In genomic region chr4:76654084-76654483, GRCh38 we compare ENCODE assay signal across 24 cellular contexts.
"Had no signal": no experiment of that assay in that cellular context is flagged by ENCODE, and none has a peak within 500 bp of the region (broad histone marks: within the 10 kb centered on the region; RNA-seq: fewer than 3 reads in every experiment).

No MANE protein-coding gene starts in this region.

- H3K27ac ChIP-seq: foreskin keratinocyte, heart left ventricle, hepatocyte, right atrium auricular region, stomach, tibial nerve, vagina had no signal

- H3K27me3 ChIP-seq: esophagus muscularis mucosa, foreskin keratinocyte, gastroesophageal sphincter, heart left ventricle, hepatocyte, right atrium auricular region, stomach, tibial nerve, vagina had no signal

- H3K4me1 Mint-ChIP-seq: naive thymus-derived CD8-positive, alpha-beta T cell; stimulated activated effector memory CD8-positive, alpha-beta T cell treated with anti-CD3 and anti-CD28 coated beads, Interleukin-12 subunit alpha, Interleukin-12 subunit beta, amount 100 ng/mL, for 72 hours had no signal

- H3K36me3 ChIP-seq: esophagus muscularis mucosa, gastroesophageal sphincter, heart left ventricle, prostate gland, right atrium auricular region, stomach, tibial nerve, vagina had no signal

- ATAC-seq: foreskin keratinocyte; gastroesophageal sphincter; heart left ventricle; left lobe of liver; naive thymus-derived CD8-positive, alpha-beta T cell; sciatic nerve; stimulated activated effector memory CD8-positive, alpha-beta T cell treated with anti-CD3 and anti-CD28 coated beads, Interleukin-12 subunit alpha, Interleukin-12 subunit beta, amount 100 ng/mL, for 72 hours had no signal

- H3K4me1 ChIP-seq: prostate gland, vagina had no signal

- DNase-seq: dermis blood vessel endothelial cell; effector memory CD4-positive, alpha-beta T cell; foreskin keratinocyte; heart left ventricle; kidney; mammary epithelial cell; naive thymus-derived CD8-positive, alpha-beta T cell; nephron progenitor cell; nucleus accumbens; stimulated activated CD4-positive, alpha-beta T cell treated with anti-CD3 and anti-CD28 coated beads, Interleukin-2, amount 100 ng/mL, for 24 hours; stimulated activated CD4-positive, alpha-beta T cell treated with anti-CD3 and anti-CD28 coated beads, Interleukin-4, amount 100 ng/mL, for 24 hours; stimulated activated naive CD4-positive, alpha-beta T cell treated with Interleukin-2 at 50 U/mL for 16 hours; stomach had no signal

- H3K4me3 ChIP-seq: coronary artery, esophagus muscularis mucosa, gastroesophageal sphincter, heart left ventricle, hepatocyte, prostate gland, right atrium auricular region, stomach, tibial nerve, vagina had no signal

- H3K4me3 Mint-ChIP-seq: naive thymus-derived CD8-positive, alpha-beta T cell; nephron progenitor cell; stimulated activated effector memory CD8-positive, alpha-beta T cell treated with anti-CD3 and anti-CD28 coated beads, Interleukin-12 subunit alpha, Interleukin-12 subunit beta, amount 100 ng/mL, for 72 hours had no signal

- H3K27ac Mint-ChIP-seq: naive thymus-derived CD8-positive, alpha-beta T cell; nephron progenitor cell; stimulated activated effector memory CD8-positive, alpha-beta T cell treated with anti-CD3 and anti-CD28 coated beads, Interleukin-12 subunit alpha, Interleukin-12 subunit beta, amount 100 ng/mL, for 72 hours had no signal

- H3K9me3 Mint-ChIP-seq: stimulated activated effector memory CD8-positive, alpha-beta T cell treated with anti-CD3 and anti-CD28 coated beads, Interleukin-12 subunit alpha, Interleukin-12 subunit beta, amount 100 ng/mL, for 72 hours had no signal

- H3K9me3 ChIP-seq: esophagus muscularis mucosa, gastroesophageal sphincter, heart left ventricle, prostate gland, right atrium auricular region, stomach, tibial nerve, vagina had no signal

- H3K4me2 ChIP-seq: hepatocyte had no signal

- H2AFZ ChIP-seq: hepatocyte had no signal

- H3K36me3 Mint-ChIP-seq: naive thymus-derived CD8-positive, alpha-beta T cell; stimulated activated effector memory CD8-positive, alpha-beta T cell treated with anti-CD3 and anti-CD28 coated beads, Interleukin-12 subunit alpha, Interleukin-12 subunit beta, amount 100 ng/mL, for 72 hours had no signal
